12 cellular contexts compared by ENCODE assay signal in genomic region chr17:19410875-19411291, GRCh38. TPM values are rescaled to one million over a fixed set of nuclear protein-coding genes. Genes with fewer than 3 reads are reported as not detected.
A peak's percentile ranks its signal among the peaks of the same experiment; 100 is the strongest.
DNase-seq lines count a peak whose midpoint lies in the region; ATAC-seq and TF ChIP-seq lines count a peak whose summit lies in the region.
"Had no signal": no experiment of that assay in that cellular context is flagged by ENCODE, and none has a peak within 500 bp of the region (broad histone marks: within the 10 kb centered on the region; RNA-seq: fewer than 3 reads in every experiment).

TSS of gene RNF112 (plus strand) at chr17:19411232. CDS start at chr17:19411409, 177 bp downstream.

- H3K36me3 ChIP-seq in BE2C (no peaks in the 10 kb centered on the region), SK-N-SH (replicated peaks in 1 of 2; ENCODE audit: control insufficient read depth in 1 of 2, insufficient read depth in 2 of 2, low read length in 1 of 2) (peaks cover 0 to 12% of the 10 kb centered on the region in 2 experiments)
- H3K36me3 ChIP-seq: ovary had no signal

- no peaks in the 10 kb centered on the region for H3K9me3 ChIP-seq in BE2C
- no peaks in the 10 kb centered on the region for H3K9me3 ChIP-seq in SK-N-SH
- H3K9me3 ChIP-seq: Caco-2, ovary, testis had no signal

- TF ChIP-seq EP300 in SK-N-SH (IDR thresholded peaks at IDR 0.05; ENCODE audit: borderline replicate concordance in 1 of 2, low read depth in 1 of 2, low read length in 1 of 2), result no peak

- H3K4me1 ChIP-seq in BE2C (no peaks in the 10 kb centered on the region), SK-N-SH (ENCODE audit: control insufficient read depth in 1 of 2, insufficient read depth in 2 of 2, low read depth in 1 of 2, low read length in 1 of 2) (peaks cover 17 to 40% of the 10 kb centered on the region in 2 experiments; a peak in 3 of 4 replicates)
- H3K4me1 ChIP-seq: Caco-2, testis had no signal

- H3K79me2 ChIP-seq in SK-N-SH (ENCODE audit: insufficient read depth), result peaks cover 4% of the 10 kb centered on the region; the same call in 1 of the 2 replicates

- peaks cover 7% of the 10 kb centered on the region for H3F3A ChIP-seq in SK-N-SH (replicated peaks; ENCODE audit: insufficient read depth)

- H4K20me1 ChIP-seq in SK-N-SH (ENCODE audit: insufficient read depth), result no peaks in the 10 kb centered on the region

- H3K27me3 ChIP-seq in BE2C (no peaks in the 10 kb centered on the region), SK-N-SH (ENCODE audit: insufficient read depth) (no peaks in the 10 kb centered on the region)
- H3K27me3 ChIP-seq: ovary, testis had no signal

- POLR2A ChIA-PET in SK-N-SH (lab: Yijun Ruan, JAX), result interaction anchor here (0.6 to 3.2 kb wide), 7 partner anchors 23 to 450 kb away, joined by 3 to 22 read pairs (median 4); partner anchors contain the start of gene MAPK7

- H3K9me2 ChIP-seq in SK-N-SH, result no peaks in the 10 kb centered on the region

- H3K4me3 ChIP-seq in BE2C (ENCODE audit: low read depth, low read length) (peak within 1 kb of the TSS; percentile 48), SK-N-SH (ENCODE audit: low read depth in 2 of 2, low read length in 1 of 2) (peak within 1 kb of the TSS; percentile 50 to 78)
- H3K4me3 ChIP-seq: ovary, testis had no signal

- DNase-seq in BE2C, result peak; percentile 49
- DNase-seq in SK-N-SH, result peak; percentile 92
- DNase-seq in globus pallidus (ENCODE audit: low spot score), result peak; percentile 49
- DNase-seq in nucleus accumbens (lab: John Stamatoyannopoulos, UW), result peak in 47 of 56 donors; percentile 11 to 82 (median 51)
- no peak for DNase-seq in DMS53 treated with DMSO at 0.1 percent for 48 hours (lab: John Stamatoyannopoulos, UW; ENCODE audit: unreplicated experiment)
- no peak for DNase-seq in NCI-H2107 treated with DMSO at 0.1 percent for 48 hours (lab: John Stamatoyannopoulos, UW; ENCODE audit: unreplicated experiment)
- DNase-seq in GM19238 (ENCODE audit: insufficient read length, low spot score), result no peak
- DNase-seq: ovary, testis had no signal

- H3K9ac ChIP-seq in SK-N-SH, result peak within 1 kb of the TSS; percentile 59; the same call in 1 of the 2 replicates

- no peak for TF ChIP-seq CTCF in BE2C (IDR thresholded peaks at IDR 0.05; ENCODE audit: low read depth, low read length)
- TF ChIP-seq CTCF in SK-N-SH (IDR thresholded peaks at IDR 0.05), result peak; percentile 47

- peak within 1 kb of the TSS; percentile 90 for H3K4me2 ChIP-seq in SK-N-SH

- CTCF ChIA-PET in SK-N-SH (lab: Yijun Ruan, JAX), result interaction anchor here (0.6 to 7.4 kb wide), 13 partner anchors 8 to 355 kb away, joined by 3 to 79 read pairs (median 4); partner anchors contain the start of genes B9D1, MAPK7 and MFAP4

- WGBS in SK-N-SH (ENCODE audit: low lambda C conversion rate), result 22% methylated on average over 14 of the region's 14 CpGs

- H3K27ac ChIP-seq in SK-N-SH (ENCODE audit: low read depth in 2 of 2, low read length in 1 of 2), result peak within 1 kb of the TSS; percentile 53 to 86; a peak in 3 of 4 replicates
- H3K27ac ChIP-seq: epithelial cell of prostate, ovary, testis had no signal

- ATAC-seq in HG03460 (IDR thresholded peaks at IDR 0.05; ENCODE audit: unreplicated experiment), result no peak

- H2AFZ ChIP-seq in SK-N-SH (ENCODE audit: low read depth), result peak within 1 kb of the TSS; percentile 84

- peak; percentile 70 for TF ChIP-seq RAD21 in SK-N-SH (IDR thresholded peaks at IDR 0.05; ENCODE audit: low read length)

TF ChIP-seq in SK-N-SH, 30 proteins besides CTCF, POLR2A, EP300 and RAD21 (continues in another document):
- TF ChIP-seq USF1 (IDR thresholded peaks at IDR 0.05; ENCODE audit: borderline replicate concordance, low read depth) (no peak), USF2 (IDR thresholded peaks at IDR 0.05; ENCODE audit: borderline replicate concordance, low read depth, low read length) (no peak), FOSL2 (IDR thresholded peaks at IDR 0.05; ENCODE audit: borderline replicate concordance, low read depth) (no peak), PBX3 (IDR thresholded peaks at IDR 0.05) (no peak; the same call in 1 of the 2 replicates), FOXM1 (IDR thresholded peaks at IDR 0.05; ENCODE audit: low read depth) (no peak), TEAD4 (IDR thresholded peaks at IDR 0.05; ENCODE audit: borderline replicate concordance, insufficient read depth) (no peak), SMC3 (IDR thresholded peaks at IDR 0.05; ENCODE audit: low read depth, low read length) (peak; percentile 59), REST (IDR thresholded peaks at IDR 0.05; ENCODE audit: low read depth, low read length) (no peak), TAF1 (IDR thresholded peaks at IDR 0.05; ENCODE audit: borderline replicate concordance, low read depth, low read length) (no peak), RFX5 (IDR thresholded peaks at IDR 0.05; ENCODE audit: low read length) (no peak), MXI1 (IDR thresholded peaks at IDR 0.05; ENCODE audit: low read depth, low read length) (peak; percentile 45; the same call in 1 of the 2 replicates), POLR2AphosphoS5 (IDR thresholded peaks at IDR 0.05; ENCODE audit: low read depth, low read length) (no peak), GATA2 (CRISPR knock-in tag; IDR thresholded peaks at IDR 0.05) (peak; percentile 87), CHD2 (IDR thresholded peaks at IDR 0.05; ENCODE audit: low read length, partially characterized antibody) (peak; percentile 65), RCOR1 (IDR thresholded peaks at IDR 0.05; ENCODE audit: low read length) (no peak), RXRA (IDR thresholded peaks at IDR 0.05; ENCODE audit: borderline replicate concordance, low read depth) (no peak), GABPA (IDR thresholded peaks at IDR 0.05; ENCODE audit: low read depth) (no peak), NFIC (IDR thresholded peaks at IDR 0.05; ENCODE audit: borderline replicate concordance) (peak; percentile 48), SIN3A (IDR thresholded peaks at IDR 0.05; ENCODE audit: borderline replicate concordance, low read depth, low read length) (0 out of 2 replicates have a peak, but pooled peaks have one; percentile 16)
- TF ChIP-seq, protein P1, sequence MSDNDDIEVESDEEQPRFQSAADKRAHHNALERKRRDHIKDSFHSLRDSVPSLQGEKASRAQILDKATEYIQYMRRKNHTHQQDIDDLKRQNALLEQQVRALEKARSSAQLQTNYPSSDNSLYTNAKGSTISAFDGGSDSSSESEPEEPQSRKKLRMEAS (IDR thresholded peaks at IDR 0.05; ENCODE audit: low read depth), result 0 out of 2 replicates have a peak, but pooled peaks have one; percentile 35

RNA-seq across cellular contexts. Expression of gene RNF112, which starts in this region (rescaled TPM):
- polyA plus RNA-seq in BE2C (2012; ENCODE audit: insufficient read depth, insufficient read length, low read depth), result 30.6 TPM
- 22.6 and 26.9 TPM in 2 replicates for polyA plus RNA-seq in SK-N-SH (2012; rRNA removed)
- polyA plus RNA-seq in SK-N-SH (2012; cell fraction: cytosol; rRNA removed), result 6.7 and 9.2 TPM in 2 replicates
- polyA plus RNA-seq in SK-N-SH (2012; cell fraction: nucleus; rRNA removed), result 144 and 163 TPM in 2 replicates

Comparison
In these comparisons a context has a peak if more than half of its experiments do, and no peak if none do; other contexts are left out.
1. DNase-seq: peak in BE2C (single experiment), SK-N-SH (single experiment), globus pallidus (single experiment) and nucleus accumbens (47 of 56); none in DMS53 treated with DMSO at 0.1 percent for 48 hours (single experiment), NCI-H2107 treated with DMSO at 0.1 percent for 48 hours (single experiment) and GM19238 (single experiment).